29 cellular contexts compared by ENCODE assay signal in genomic region chr22:19802001-19802880, GRCh38. TPM values are rescaled to one million over a fixed set of nuclear protein-coding genes. Genes with fewer than 3 reads are reported as not detected.
A peak's percentile ranks its signal among the peaks of the same experiment; 100 is the strongest.
DNase-seq lines count a peak whose midpoint lies in the region; ATAC-seq, FAIRE-seq and TF ChIP-seq lines count a peak whose summit lies in the region.
"Had no signal": no experiment of that assay in that cellular context is flagged by ENCODE, and none has a peak within 500 bp of the region (broad histone marks: within the 10 kb centered on the region; RNA-seq: fewer than 3 reads in every experiment).

No MANE protein-coding gene starts in this region.

- no peaks in the 10 kb centered on the region for H3K79me2 ChIP-seq in osteoblast (ENCODE audit: insufficient read depth, low read length)

- FAIRE-seq in RCC 7860 (lab: Jason Lieb, UNC): no peak
- FAIRE-seq: frontal cortex, GM12891 had no signal

- H3K27me3 ChIP-seq in H7 (ENCODE audit: control insufficient read depth, insufficient read depth, low read length) (no peaks in the 10 kb centered on the region), osteoblast (ENCODE audit: insufficient read depth, low read length) (no peaks in the 10 kb centered on the region)
- H3K27me3 ChIP-seq: dorsolateral prefrontal cortex, esophagus squamous epithelium, neutrophil had no signal

- peaks cover 6% of the 10 kb centered on the region for H4K20me1 ChIP-seq in osteoblast (ENCODE audit: insufficient read depth, low read length)

- H3K4me3 ChIP-seq in H7 (ENCODE audit: insufficient read depth, low read depth, low read length): no peak overlapping the region
- H3K4me3 ChIP-seq in osteoblast (ENCODE audit: insufficient read depth, low read length): no peak overlapping the region
- H3K4me3 ChIP-seq: BLaER1 treated with 17β-estradiol and CSF1 and Interleukin-3, amounts not matched to agents 10 nM and 100 nM; dorsolateral prefrontal cortex; esophagus squamous epithelium; prostate gland; SK-N-MC had no signal

- no peaks in the 10 kb centered on the region for H3K9me3 ChIP-seq in osteoblast (ENCODE audit: low read depth, low read length)
- H3K9me3 ChIP-seq: BLaER1 treated with 17β-estradiol and CSF1 and Interleukin-3, amounts not matched to agents 10 nM and 100 nM; Caco-2; esophagus squamous epithelium; neutrophil; prostate gland had no signal

- no peak overlapping the region for H3K4me2 ChIP-seq in osteoblast (ENCODE audit: insufficient read depth, low read length)
- H3K4me2 ChIP-seq: BLaER1 treated with 17β-estradiol and CSF1 and Interleukin-3, amounts not matched to agents 10 nM and 100 nM had no signal

- POLR2A ChIA-PET in RWPE1 (lab: Yijun Ruan, JAX; ENCODE audit: low non-redundant PET): no interaction called here

- TF ChIP-seq CTCF in RWPE1 (conservative IDR thresholded peaks at IDR 0.05; ENCODE audit: low read depth) (no peak), osteoblast (IDR thresholded peaks at IDR 0.05; ENCODE audit: extremely low read depth, low read depth, low read length) (no peak)

- H3K27ac ChIP-seq in RWPE1: peak overlapping the region; percentile 100
- no peak overlapping the region for H3K27ac ChIP-seq in osteoblast (ENCODE audit: low read depth, low read length)
- H3K27ac ChIP-seq: BLaER1 treated with 17β-estradiol and CSF1 and Interleukin-3, amounts not matched to agents 10 nM and 100 nM; dorsolateral prefrontal cortex; esophagus squamous epithelium; neutrophil; prostate gland; SK-N-MC had no signal

- DNase-seq in H7 (peak; percentile 31), RWPE1 (ENCODE audit: low spot score) (no peak), islet precursor cell (peak; percentile 49), osteoblast (ENCODE audit: insufficient read length, low spot score, missing footprints) (peak; percentile 73), RCC 7860 (ENCODE audit: low spot score) (no peak)
- DNase-seq in activated CD8-positive, alpha-beta memory T cell treated with anti-CD3 and anti-CD28 coated beads, Interleukin-2, amount 50 U/mL, for 48 hours: no peak
- DNase-seq: activated CD4-positive, alpha-beta memory T cell treated with anti-CD3 and anti-CD28 coated beads for 36 hours; activated CD4-positive, alpha-beta T cell treated with anti-CD3 and anti-CD28 coated beads for 1 hour; activated naive CD4-positive, alpha-beta T cell treated with Interleukin-2 at 50 U/mL for 16 hours; DMS53; esophagus squamous epithelium; hippocampal formation; IMR-90; left colon; NCI-H446; NCI-H774; substantia nigra; trophoblast cell had no signal

- peaks cover 9% of the 10 kb centered on the region for H3K4me1 ChIP-seq in osteoblast (ENCODE audit: insufficient read depth, low read length)
- H3K4me1 ChIP-seq: Caco-2 had no signal

- ATAC-seq in GM21576 (IDR thresholded peaks at IDR 0.05; ENCODE audit: unreplicated experiment): no peak
- ATAC-seq: HCT116; left colon; stimulated activated effector memory CD8-positive, alpha-beta T cell treated with anti-CD3 and anti-CD28 coated beads, Interleukin-12 subunit alpha, Interleukin-12 subunit beta, amount 100 ng/mL, for 72 hours had no signal

- no peak overlapping the region for H2AFZ ChIP-seq in osteoblast (ENCODE audit: low read length)

- no peaks in the 10 kb centered on the region for H3K36me3 ChIP-seq in H7 (replicated peaks; ENCODE audit: control insufficient read depth, insufficient read depth, low read length)
- no peaks in the 10 kb centered on the region for H3K36me3 ChIP-seq in osteoblast (ENCODE audit: insufficient read depth, low read length)
- H3K36me3 ChIP-seq: neutrophil, prostate gland had no signal

- CTCF ChIA-PET in RWPE1 (lab: Yijun Ruan, JAX): interaction anchor here (0.7 kb wide), 1 partner anchor 119 kb away, joined by 3 read pairs; no protein-coding TSS in a partner anchor

RNA-seq across cellular contexts. Expression of gene TBX1, which starts 41.7 kb away (rescaled TPM):
- 6.2 and 6.7 TPM in 2 replicates for total RNA-seq in H7 (2014; rRNA removed; shearing (Covaris generic))
- under 0.01 TPM in 1 of 2 replicates, not detected in the other for total RNA-seq in osteoblast
- total RNA-seq: activated CD4-positive, alpha-beta memory T cell treated with anti-CD3 and anti-CD28 coated beads for 36 hours; frontal cortex; IMR-90 had no signal

RNA-seq across cellular contexts. Expression of gene GNB1L, which starts 52.4 kb away (rescaled TPM):
- 31.4 and 38.2 TPM in 2 replicates for total RNA-seq in H7 (2014; rRNA removed; shearing (Covaris generic))
- total RNA-seq in osteoblast: 4.0 and 5.6 TPM in 2 replicates

RNA-seq across cellular contexts. Expression of gene RTL10, which starts 52.4 kb away (rescaled TPM):
- 12.3 and 12.7 TPM in 2 replicates for total RNA-seq in H7 (2014; rRNA removed; shearing (Covaris generic))
- total RNA-seq in osteoblast: 10.3 and 11.9 TPM in 2 replicates

Comparison
In these comparisons a context has a peak if more than half of its experiments do, and no peak if none do; other contexts are left out.
1. DNase-seq: peak in H7 (single experiment), islet precursor cell (single experiment) and osteoblast (single experiment); none in RWPE1 (single experiment), activated CD8-positive, alpha-beta memory T cell treated with anti-CD3 and anti-CD28 coated beads, Interleukin-2, amount 50 U/mL, for 48 hours (single experiment) and RCC 7860 (single experiment).